In genomic region chr12:100668939-100669536, GRCh38 we compare ENCODE assay signal across 8 cellular contexts.
DNase-seq lines count a peak whose midpoint lies in the region; ATAC-seq and TF ChIP-seq lines count a peak whose summit lies in the region.

No MANE protein-coding gene starts in this region.

- peak; percentile 46 for DNase-seq in DMS153 (lab: John Stamatoyannopoulos, UW)
- peak; percentile 45 for DNase-seq in NCI-H526 treated with DMSO at 0.1 percent for 48 hours (lab: John Stamatoyannopoulos, UW)
- peak; percentile 24 for DNase-seq in activated T-cell treated with anti-CD3 and anti-CD28 coated beads for 24 hours (ENCODE audit: low read depth)
- peak; percentile 43 to 77 for DNase-seq in foreskin fibroblast
- peak; percentile 30 to 72 (median 43) for DNase-seq in ovary
- DNase-seq in activated gamma-delta T cell treated with Interleukin-2 at 50 U/mL for 16 hours, result no peak

- no peak overlapping the region for H3K4me3 ChIP-seq in foreskin fibroblast (ENCODE audit: low read depth in 1 of 2, low read length in 2 of 2)
- H3K4me3 ChIP-seq in ovary, result no peak overlapping the region

- TF ChIP-seq POLR2A in ovary (IDR thresholded peaks at IDR 0.05), result no peak

- 36 to 43% (median 36%) methylated on average over 9 of the region's 9 CpGs for WGBS in ovary, 3 donors

- no peaks in the 10 kb centered on the region for H3K9me3 ChIP-seq in ovary

- ATAC-seq in GM19463 (IDR thresholded peaks at IDR 0.05; ENCODE audit: unreplicated experiment) (peak; percentile 78), HG03565 (IDR thresholded peaks at IDR 0.05; ENCODE audit: unreplicated experiment) (peak; percentile 68)

- H3K27me3 ChIP-seq in ovary, result no peaks in the 10 kb centered on the region

- TF ChIP-seq EP300 in ovary (IDR thresholded peaks at IDR 0.05), result no peak

- TF ChIP-seq CTCF in foreskin fibroblast (IDR thresholded peaks at IDR 0.05; ENCODE audit: low read depth, low read length), result peak; percentile 90
- peak in 1 of 3 donors; percentile 37 for TF ChIP-seq CTCF in ovary (IDR thresholded peaks at IDR 0.05)

- H3K27ac ChIP-seq in ovary, result no peak overlapping the region

- H3K4me1 ChIP-seq in ovary (ENCODE audit: insufficient read depth), result no peaks in the 10 kb centered on the region

- intact Hi-C loops in ovary (cut with DNase I), result no loop called here

- no peaks in the 10 kb centered on the region for H3K36me3 ChIP-seq in ovary
